ENCODE assay signal across 14 cellular contexts in genomic region chr1:222561656-222562055, GRCh38. TPM values are rescaled to one million over a fixed set of nuclear protein-coding genes. Genes with fewer than 3 reads are reported as not detected.
"Had no signal": no experiment of that assay in that cellular context is flagged by ENCODE, and none has a peak within 500 bp of the region (broad histone marks: within the 10 kb centered on the region; RNA-seq: fewer than 3 reads in every experiment).

No MANE protein-coding gene starts in this region.

- ATAC-seq: activated CD4-positive, CD25-positive, alpha-beta regulatory T cell treated with anti-CD3 and anti-CD28 coated beads, Interleukin-2, amount 50 U/mL, for 24 hours; left colon; pancreas; sciatic nerve had no signal

- H3K9me3 ChIP-seq: pancreas, suprapubic skin had no signal

- DNase-seq: activated CD4-positive, alpha-beta T cell treated with anti-CD3 and anti-CD28 coated beads, Interleukin-2, amount 50 U/mL, for 1 hour; activated naive CD4-positive, alpha-beta T cell treated with Interleukin-2 at 50 U/mL for 16 hours; activated T-cell treated with anti-CD3 and anti-CD28 coated beads for 4 hours; anterior cingulate cortex; left colon; midbrain; pancreas had no signal

- H3K4me3 ChIP-seq: lung, pancreas, suprapubic skin had no signal

- H3K4me1 ChIP-seq: pancreas, suprapubic skin had no signal

- FAIRE-seq: bronchial epithelial cell, islet of Langerhans, pancreas had no signal

- H3K27ac ChIP-seq: pancreas, suprapubic skin had no signal

- H3K27me3 ChIP-seq: pancreas, suprapubic skin had no signal

RNA-seq across cellular contexts. Expression of gene HHIPL2, which starts 13.8 kb away (rescaled TPM):
- total RNA-seq: dermis microvascular lymphatic vessel endothelial cell had no signal
